Comparison of ENCODE assay signal across 21 cellular contexts in genomic region chr17:16906670-16907069, GRCh38.
DNase-seq lines count a peak whose midpoint lies in the region; ATAC-seq and TF ChIP-seq lines count a peak whose summit lies in the region.
"Had no signal": no experiment of that assay in that cellular context is flagged by ENCODE, and none has a peak within 500 bp of the region (broad histone marks: within the 10 kb centered on the region; RNA-seq: fewer than 3 reads in every experiment).

No MANE protein-coding gene starts in this region.

- no peak overlapping the region for H2AFZ ChIP-seq in PC-3 (ENCODE audit: low read length)
- H2AFZ ChIP-seq: neural progenitor cell had no signal

- no TSS peak for BruUV-seq in PC-3 (replicated peaks; lab: Mats Ljungman, UMichigan)

- H3K9me3 ChIP-seq in PC-3 (ENCODE audit: low read length) (no peaks in the 10 kb centered on the region), vagina (no peaks in the 10 kb centered on the region)

- no peak overlapping the region for H3K4me3 Mint-ChIP-seq in activated naive CD8-positive, alpha-beta T cell treated with anti-CD3 and anti-CD28 coated beads, Interleukin-2, amount 50 U/mL, for 24 hours
- H3K4me3 Mint-ChIP-seq in activated naive CD8-positive, alpha-beta T cell treated with anti-CD3 and anti-CD28 coated beads for 36 hours, result no peak overlapping the region
- no peak overlapping the region for H3K4me3 Mint-ChIP-seq in stimulated activated naive B cell treated with anti-CD40 and anti-IgM and Interleukin-4, amounts not matched to agents 10 μg/mL and 1 μg/mL and 100 μg/mL, for 72 hours
- H3K4me3 Mint-ChIP-seq: activated CD4-positive, alpha-beta memory T cell treated with anti-CD3 and anti-CD28 coated beads, Interleukin-2, amount 10 ng/mL, durations not matched to agents 7 days and 5 days; activated naive CD8-positive, alpha-beta T cell treated with anti-CD3 and anti-CD28 coated beads, Interleukin-2, amount 10 ng/mL, durations not matched to agents 7 days and 5 days; CD14-positive monocyte; neural progenitor cell had no signal

- H3F3A ChIP-seq in PC-3 (ENCODE audit: low read length, unreplicated experiment), result peaks cover 5% of the 10 kb centered on the region

- H3K9me3 Mint-ChIP-seq in activated naive CD8-positive, alpha-beta T cell treated with anti-CD3 and anti-CD28 coated beads, Interleukin-2, amount 50 U/mL, for 24 hours, result no peaks in the 10 kb centered on the region
- H3K9me3 Mint-ChIP-seq in activated naive CD8-positive, alpha-beta T cell treated with anti-CD3 and anti-CD28 coated beads for 36 hours, result no peaks in the 10 kb centered on the region
- H3K9me3 Mint-ChIP-seq in stimulated activated naive B cell treated with anti-CD40 and anti-IgM and Interleukin-4, amounts not matched to agents 10 μg/mL and 1 μg/mL and 100 μg/mL, for 72 hours, result no peaks in the 10 kb centered on the region
- H3K9me3 Mint-ChIP-seq: activated CD4-positive, alpha-beta memory T cell treated with anti-CD3 and anti-CD28 coated beads, Interleukin-2, amount 10 ng/mL, durations not matched to agents 7 days and 5 days; activated naive CD8-positive, alpha-beta T cell treated with anti-CD3 and anti-CD28 coated beads, Interleukin-2, amount 10 ng/mL, durations not matched to agents 7 days and 5 days; neural progenitor cell had no signal

- DNase-seq in activated naive CD8-positive, alpha-beta T cell treated with anti-CD3 and anti-CD28 coated beads, Interleukin-2, amount 50 U/mL, for 24 hours, result no peak
- no peak for DNase-seq in activated naive CD8-positive, alpha-beta T cell treated with anti-CD3 and anti-CD28 coated beads for 36 hours
- DNase-seq in PC-3, result peak; percentile 27
- DNase-seq in brain microvascular endothelial cell, result peak; percentile 27
- DNase-seq in stimulated activated naive B cell treated with anti-CD40 and anti-IgM and Interleukin-4, amounts not matched to agents 10 μg/mL and 1 μg/mL and 100 μg/mL, for 72 hours, result no peak
- no peak for DNase-seq in vagina (ENCODE audit: extremely low spot score in 2 of 2)
- no peak for DNase-seq in cortex of kidney (lab: John Stamatoyannopoulos, UW)
- DNase-seq: ACHN; activated naive CD8-positive, alpha-beta T cell treated with anti-CD3 and anti-CD28 coated beads, Interleukin-2, amount 10 ng/mL, durations not matched to agents 7 days and 5 days; activated T-cell treated with anti-CD3 and anti-CD28 coated beads, Interleukin-2, amount 50 U/mL, for 1 hour; DMS53; NCI-H1092; NCI-H2029 treated with DMSO at 0.1 percent for 48 hours; WERI-Rb-1 had no signal

- peaks cover 28% of the 10 kb centered on the region for H3K4me1 ChIP-seq in PC-3 (ENCODE audit: insufficient read depth, low read length)
- no peaks in the 10 kb centered on the region for H3K4me1 ChIP-seq in vagina
- H3K4me1 ChIP-seq: neural progenitor cell had no signal

- H4K20me1 ChIP-seq in PC-3 (ENCODE audit: low read length), result no peaks in the 10 kb centered on the region

- H3K27ac ChIP-seq in PC-3 (ENCODE audit: low read length) (peak overlapping the region; percentile 40; the same call in 1 of the 2 replicates), brain microvascular endothelial cell (peak overlapping the region; percentile 82), vagina (no peak overlapping the region)
- H3K27ac ChIP-seq: neural progenitor cell, WERI-Rb-1 had no signal

- peak; percentile 20 for ATAC-seq in activated naive CD8-positive, alpha-beta T cell treated with anti-CD3 and anti-CD28 coated beads, Interleukin-2, amount 50 U/mL, for 24 hours
- no peak for ATAC-seq in PC-3
- peak; percentile 56 to 69 for ATAC-seq in stimulated activated naive B cell treated with anti-CD40 and anti-IgM and Interleukin-4, amounts not matched to agents 10 μg/mL and 1 μg/mL and 100 μg/mL, for 72 hours (replicated peaks)
- no peak for ATAC-seq in GM21423 (IDR thresholded peaks at IDR 0.05; ENCODE audit: unreplicated experiment)
- ATAC-seq: esophagus mucosa, left lobe of liver, Right ventricle myocardium inferior had no signal

- peaks cover 9% of the 10 kb centered on the region for H3K4me1 Mint-ChIP-seq in activated naive CD8-positive, alpha-beta T cell treated with anti-CD3 and anti-CD28 coated beads, Interleukin-2, amount 50 U/mL, for 24 hours
- peaks cover 13% of the 10 kb centered on the region for H3K4me1 Mint-ChIP-seq in activated naive CD8-positive, alpha-beta T cell treated with anti-CD3 and anti-CD28 coated beads for 36 hours
- peaks cover 0 to 1% of the 10 kb centered on the region in 2 donors for H3K4me1 Mint-ChIP-seq in stimulated activated naive B cell treated with anti-CD40 and anti-IgM and Interleukin-4, amounts not matched to agents 10 μg/mL and 1 μg/mL and 100 μg/mL, for 72 hours
- H3K4me1 Mint-ChIP-seq: CD14-positive monocyte had no signal

- in situ Hi-C loops in brain microvascular endothelial cell (cut with HindIII; ENCODE audit: low pct_ligation_motif_present, low sequenced_read_pairs), result no loop called here

- H3K27me3 ChIP-seq in PC-3 (ENCODE audit: low read length) (no peaks in the 10 kb centered on the region), brain microvascular endothelial cell (replicated peaks) (no peaks in the 10 kb centered on the region), vagina (no peaks in the 10 kb centered on the region)
- H3K27me3 ChIP-seq: neural progenitor cell had no signal

- no peak for TF ChIP-seq CTCF in PC-3 (conservative IDR thresholded peaks at IDR 0.05; ENCODE audit: low read depth, low read length)
- TF ChIP-seq CTCF in brain microvascular endothelial cell (IDR thresholded peaks at IDR 0.05; ENCODE audit: low read depth, low read length, missing control alignments), result no peak
- no peak for TF ChIP-seq CTCF in vagina (IDR thresholded peaks at IDR 0.05)

- TF ChIP-seq POLR2A in vagina (IDR thresholded peaks at IDR 0.05), result no peak

- H3K27ac Mint-ChIP-seq in activated naive CD8-positive, alpha-beta T cell treated with anti-CD3 and anti-CD28 coated beads, Interleukin-2, amount 50 U/mL, for 24 hours, result no peak overlapping the region
- H3K27ac Mint-ChIP-seq in activated naive CD8-positive, alpha-beta T cell treated with anti-CD3 and anti-CD28 coated beads for 36 hours, result no peak overlapping the region
- no peak overlapping the region for H3K27ac Mint-ChIP-seq in stimulated activated naive B cell treated with anti-CD40 and anti-IgM and Interleukin-4, amounts not matched to agents 10 μg/mL and 1 μg/mL and 100 μg/mL, for 72 hours
- H3K27ac Mint-ChIP-seq: activated CD4-positive, alpha-beta memory T cell treated with anti-CD3 and anti-CD28 coated beads, Interleukin-2, amount 10 ng/mL, durations not matched to agents 7 days and 5 days; activated naive CD8-positive, alpha-beta T cell treated with anti-CD3 and anti-CD28 coated beads, Interleukin-2, amount 10 ng/mL, durations not matched to agents 7 days and 5 days; CD14-positive monocyte; neural progenitor cell had no signal

- no peaks in the 10 kb centered on the region for H3K9me2 ChIP-seq in PC-3 (replicated peaks; ENCODE audit: low read length)

- H3K9ac ChIP-seq in PC-3 (ENCODE audit: low read length), result no peak overlapping the region
- H3K9ac ChIP-seq: neural progenitor cell had no signal

- H3K36me3 Mint-ChIP-seq in activated naive CD8-positive, alpha-beta T cell treated with anti-CD3 and anti-CD28 coated beads, Interleukin-2, amount 50 U/mL, for 24 hours (ENCODE audit: low read depth), result no peaks in the 10 kb centered on the region
- H3K36me3 Mint-ChIP-seq in activated naive CD8-positive, alpha-beta T cell treated with anti-CD3 and anti-CD28 coated beads for 36 hours, result no peaks in the 10 kb centered on the region
- H3K36me3 Mint-ChIP-seq in stimulated activated naive B cell treated with anti-CD40 and anti-IgM and Interleukin-4, amounts not matched to agents 10 μg/mL and 1 μg/mL and 100 μg/mL, for 72 hours, result no peaks in the 10 kb centered on the region
- H3K36me3 Mint-ChIP-seq: activated naive CD8-positive, alpha-beta T cell treated with anti-CD3 and anti-CD28 coated beads, Interleukin-2, amount 10 ng/mL, durations not matched to agents 7 days and 5 days; CD14-positive monocyte; neural progenitor cell had no signal

- CTCF ChIA-PET in PC-3 (lab: Charles Lee), result no interaction called here

- 0 out of 2 replicates have a peak overlapping the region, but pooled peaks have one; percentile 16 for H3K4me2 ChIP-seq in PC-3 (ENCODE audit: low read length)
- H3K4me2 ChIP-seq: neural progenitor cell had no signal

- H3K36me3 ChIP-seq in PC-3 (ENCODE audit: low read depth, low read length) (no peaks in the 10 kb centered on the region), brain microvascular endothelial cell (replicated peaks) (no peaks in the 10 kb centered on the region), vagina (no peaks in the 10 kb centered on the region)
- H3K36me3 ChIP-seq: neural progenitor cell, WERI-Rb-1 had no signal

- H3K4me3 ChIP-seq in PC-3 (ENCODE audit: low read length) (no peak overlapping the region), brain microvascular endothelial cell (ENCODE audit: low read depth, low read length) (no peak overlapping the region), vagina (no peak overlapping the region)
- H3K4me3 ChIP-seq: neural progenitor cell had no signal

- peaks cover 25% of the 10 kb centered on the region for H3K27me3 Mint-ChIP-seq in activated naive CD8-positive, alpha-beta T cell treated with anti-CD3 and anti-CD28 coated beads, Interleukin-2, amount 50 U/mL, for 24 hours
- peaks cover 22% of the 10 kb centered on the region for H3K27me3 Mint-ChIP-seq in activated naive CD8-positive, alpha-beta T cell treated with anti-CD3 and anti-CD28 coated beads for 36 hours
- peaks cover 30 to 48% of the 10 kb centered on the region in 2 donors for H3K27me3 Mint-ChIP-seq in stimulated activated naive B cell treated with anti-CD40 and anti-IgM and Interleukin-4, amounts not matched to agents 10 μg/mL and 1 μg/mL and 100 μg/mL, for 72 hours

- no peaks in the 10 kb centered on the region for H3K79me2 ChIP-seq in PC-3 (ENCODE audit: low read length)

- POLR2A ChIA-PET in PC-3 (lab: Charles Lee; ENCODE audit: unreplicated experiment), result no interaction called here

- intact Hi-C loops in PC-3 (cut with micrococcal nuclease) (no loop called here), vagina (cut with DNase I) (no loop called here)

Comparison
In these comparisons a context has a peak if more than half of its experiments do, and no peak if none do; other contexts are left out.
1. ATAC-seq: peak in activated naive CD8-positive, alpha-beta T cell treated with anti-CD3 and anti-CD28 coated beads, Interleukin-2, amount 50 U/mL, for 24 hours (single experiment) and stimulated activated naive B cell treated with anti-CD40 and anti-IgM and Interleukin-4, amounts not matched to agents 10 μg/mL and 1 μg/mL and 100 μg/mL, for 72 hours (2 of 2); none in PC-3 (single experiment) and GM21423 (single experiment).
2. DNase-seq: peak in PC-3 (single experiment) and brain microvascular endothelial cell (single experiment); none in activated naive CD8-positive, alpha-beta T cell treated with anti-CD3 and anti-CD28 coated beads, Interleukin-2, amount 50 U/mL, for 24 hours (single experiment), activated naive CD8-positive, alpha-beta T cell treated with anti-CD3 and anti-CD28 coated beads for 36 hours (single experiment), stimulated activated naive B cell treated with anti-CD40 and anti-IgM and Interleukin-4, amounts not matched to agents 10 μg/mL and 1 μg/mL and 100 μg/mL, for 72 hours (single experiment), vagina (0 of 2) and cortex of kidney (single experiment).